In genomic region chrX:155056471-155056870, GRCh38 we compare ENCODE assay signal across 14 cellular contexts. TPM values are rescaled to one million over a fixed set of nuclear protein-coding genes. Genes with fewer than 3 reads are reported as not detected.
A peak's percentile ranks its signal among the peaks of the same experiment; 100 is the strongest.
DNase-seq lines count a peak whose midpoint lies in the region; ATAC-seq and TF ChIP-seq lines count a peak whose summit lies in the region.
"Had no signal": no experiment of that assay in that cellular context is flagged by ENCODE, and none has a peak within 500 bp of the region (broad histone marks: within the 10 kb centered on the region; RNA-seq: fewer than 3 reads in every experiment).

No MANE protein-coding gene starts in this region.

- no peaks in the 10 kb centered on the region for H3K27me3 Mint-ChIP-seq in natural killer cell treated with Interleukin-12 subunit alpha and Interleukin-12 subunit beta and Interleukin-15 and Interleukin-18, amount 100 ng/mL, for 72 hours
- H3K27me3 Mint-ChIP-seq in natural killer cell (ENCODE audit: low read depth in 2 of 2): no peaks in the 10 kb centered on the region
- no peaks in the 10 kb centered on the region for H3K27me3 Mint-ChIP-seq in T-helper 17 cell
- no peaks in the 10 kb centered on the region for H3K27me3 Mint-ChIP-seq in effector memory CD8-positive, alpha-beta T cell

- no peak overlapping the region for H3K27ac Mint-ChIP-seq in natural killer cell treated with Interleukin-12 subunit alpha and Interleukin-12 subunit beta and Interleukin-15 and Interleukin-18, amount 100 ng/mL, for 72 hours
- H3K27ac Mint-ChIP-seq in natural killer cell (no peak overlapping the region), T-helper 17 cell (no peak overlapping the region)
- peak overlapping the region in 1 of 2 donors; percentile 16 for H3K27ac Mint-ChIP-seq in effector memory CD8-positive, alpha-beta T cell

- intact Hi-C loops in natural killer cell (cut with micrococcal nuclease): loop anchor here (2.0 kb wide), 1 partner anchor 138 kb away; no protein-coding TSS in a partner anchor

- H3K9me3 Mint-ChIP-seq in natural killer cell treated with Interleukin-12 subunit alpha and Interleukin-12 subunit beta and Interleukin-15 and Interleukin-18, amount 100 ng/mL, for 72 hours: no peaks in the 10 kb centered on the region
- no peaks in the 10 kb centered on the region for H3K9me3 Mint-ChIP-seq in natural killer cell
- no peaks in the 10 kb centered on the region for H3K9me3 Mint-ChIP-seq in effector memory CD8-positive, alpha-beta T cell
- H3K9me3 Mint-ChIP-seq: activated T-cell treated with anti-CD3 and anti-CD28 coated beads, Interleukin-2, amount 50 U/mL, for 4 hours; nephron had no signal

- no peak overlapping the region for H3K4me3 Mint-ChIP-seq in natural killer cell treated with Interleukin-12 subunit alpha and Interleukin-12 subunit beta and Interleukin-15 and Interleukin-18, amount 100 ng/mL, for 72 hours
- no peak overlapping the region for H3K4me3 Mint-ChIP-seq in natural killer cell
- peak overlapping the region; percentile 68 for H3K4me3 Mint-ChIP-seq in T-helper 17 cell
- H3K4me3 Mint-ChIP-seq in effector memory CD8-positive, alpha-beta T cell: peak overlapping the region in 1 of 2 donors; percentile 59
- H3K4me3 Mint-ChIP-seq: activated T-cell treated with anti-CD3 and anti-CD28 coated beads, Interleukin-2, amount 50 U/mL, for 4 hours; nephron had no signal

- peaks cover 9 to 11% of the 10 kb centered on the region in 2 donors for H3K4me1 Mint-ChIP-seq in natural killer cell treated with Interleukin-12 subunit alpha and Interleukin-12 subunit beta and Interleukin-15 and Interleukin-18, amount 100 ng/mL, for 72 hours (ENCODE audit: low read depth in 2 of 2)
- peaks cover 7 to 20% of the 10 kb centered on the region in 2 donors for H3K4me1 Mint-ChIP-seq in natural killer cell
- no peaks in the 10 kb centered on the region for H3K4me1 Mint-ChIP-seq in T-helper 17 cell
- peaks cover 3 to 5% of the 10 kb centered on the region in 2 donors for H3K4me1 Mint-ChIP-seq in effector memory CD8-positive, alpha-beta T cell (ENCODE audit: low read depth in 2 of 2)

- no peak for TF ChIP-seq POLR2A in erythroblast (IDR thresholded peaks at IDR 0.05; ENCODE audit: low read length)

- no peaks in the 10 kb centered on the region for H3K9me3 ChIP-seq in T-helper 17 cell (ENCODE audit: control insufficient read depth, low read length, poor library complexity, severe bottlenecking)
- H3K9me3 ChIP-seq: Peyer's patch had no signal

- no peak for DNase-seq in natural killer cell treated with Interleukin-12 subunit alpha and Interleukin-12 subunit beta and Interleukin-15 and Interleukin-18, amount 100 ng/mL, for 72 hours (ENCODE audit: low spot score)
- no peak for DNase-seq in natural killer cell
- no peak for DNase-seq in T-helper 17 cell
- DNase-seq in effector memory CD8-positive, alpha-beta T cell: no peak
- DNase-seq in SIG-M5 (lab: John Stamatoyannopoulos, UW): no peak
- no peak for DNase-seq in erythroblast (lab: John Stamatoyannopoulos, UW)
- DNase-seq in NCI-H2107 (lab: John Stamatoyannopoulos, UW): no peak
- no peak for DNase-seq in HUDEP-2 (lab: John Stamatoyannopoulos, UW; ENCODE audit: unreplicated experiment in 76 of 76)
- DNase-seq: activated CD4-positive, alpha-beta T cell treated with anti-CD3 and anti-CD28 coated beads for 1 hour; activated T-cell treated with anti-CD3 and anti-CD28 coated beads, Interleukin-2, amount 50 U/mL, for 4 hours; HCEC 1CT; stimulated activated CD4-positive, alpha-beta T cell treated with anti-CD3 and anti-CD28 coated beads, Interleukin-4, amount 100 ng/mL, for 1 hour had no signal

- H3K36me3 Mint-ChIP-seq in natural killer cell treated with Interleukin-12 subunit alpha and Interleukin-12 subunit beta and Interleukin-15 and Interleukin-18, amount 100 ng/mL, for 72 hours: peaks cover 4% of the 10 kb centered on the region
- H3K36me3 Mint-ChIP-seq in natural killer cell (no peaks in the 10 kb centered on the region), T-helper 17 cell (ENCODE audit: low read depth) (peaks cover 1% of the 10 kb centered on the region)
- H3K36me3 Mint-ChIP-seq in effector memory CD8-positive, alpha-beta T cell (ENCODE audit: insufficient read depth): peaks cover 13% of the 10 kb centered on the region

- no peak for TF ChIP-seq CTCF in natural killer cell (IDR thresholded peaks at IDR 0.05)

- peak; percentile 26 to 46 for ATAC-seq in natural killer cell treated with Interleukin-12 subunit alpha and Interleukin-12 subunit beta and Interleukin-15 and Interleukin-18, amount 100 ng/mL, for 72 hours
- no peak for ATAC-seq in natural killer cell
- peak; percentile 67 for ATAC-seq in T-helper 17 cell
- peak; percentile 71 for ATAC-seq in effector memory CD8-positive, alpha-beta T cell (replicated peaks)

RNA-seq across cellular contexts. Expression of gene CMC4, which starts 14.5 kb away (rescaled TPM):
- 1 to 10 TPM in 1 of 2 donors, not detected in 1; 1.4 TPM for total RNA-seq in natural killer cell treated with Interleukin-12 subunit alpha and Interleukin-12 subunit beta and Interleukin-15 and Interleukin-18, amount 100 ng/mL, for 72 hours
- 1 to 10 TPM; 2.7 to 9.2 (median 5.2) TPM for total RNA-seq in natural killer cell
- 1 to 10 TPM; 4.3 to 6.9 TPM for total RNA-seq in T-helper 17 cell

RNA-seq across cellular contexts. Expression of gene MTCP1, which starts 14.5 kb away (rescaled TPM):
- 10 to 100 TPM; 12.4 to 17.4 TPM for total RNA-seq in natural killer cell treated with Interleukin-12 subunit alpha and Interleukin-12 subunit beta and Interleukin-15 and Interleukin-18, amount 100 ng/mL, for 72 hours
- 10 to 100 TPM; 12.1 to 17.3 (median 14.0) TPM for total RNA-seq in natural killer cell
- 10 to 100 TPM; 12.2 to 18.0 TPM for total RNA-seq in T-helper 17 cell

RNA-seq across cellular contexts. Expression of gene BRCC3, which starts 14.8 kb away (rescaled TPM):
- total RNA-seq in natural killer cell treated with Interleukin-12 subunit alpha and Interleukin-12 subunit beta and Interleukin-15 and Interleukin-18, amount 100 ng/mL, for 72 hours: 10 to 100 TPM; 34.5 to 36.1 TPM
- 10 to 100 TPM; 15.0 to 20.8 (median 17.9) TPM for total RNA-seq in natural killer cell
- total RNA-seq in T-helper 17 cell: 10 to 100 TPM; 11.1 to 12.4 TPM

RNA-seq across cellular contexts. Expression of gene FUNDC2, which starts 29.8 kb away (rescaled TPM):
- total RNA-seq in natural killer cell treated with Interleukin-12 subunit alpha and Interleukin-12 subunit beta and Interleukin-15 and Interleukin-18, amount 100 ng/mL, for 72 hours: 10 to 100 TPM; 47.2 to 62.5 TPM
- total RNA-seq in natural killer cell (10 to 100 TPM; 49.7 to 52.9 (median 52.1) TPM), T-helper 17 cell (10 to 100 TPM; 40.7 to 53.0 TPM)

RNA-seq across cellular contexts. Expression of gene F8, which starts 33.9 kb away (rescaled TPM):
- total RNA-seq in natural killer cell treated with Interleukin-12 subunit alpha and Interleukin-12 subunit beta and Interleukin-15 and Interleukin-18, amount 100 ng/mL, for 72 hours: 1 to 10 TPM; 2.7 to 2.9 TPM
- total RNA-seq in natural killer cell: 1 to 10 TPM; 1.4 to 4.6 (median 2.8) TPM
- 1 to 10 TPM; 2.2 to 5.6 TPM for total RNA-seq in T-helper 17 cell

Comparison
In these comparisons a context has a peak if more than half of its experiments do, and no peak if none do; other contexts are left out.
1. ATAC-seq: peak in natural killer cell treated with Interleukin-12 subunit alpha and Interleukin-12 subunit beta and Interleukin-15 and Interleukin-18, amount 100 ng/mL, for 72 hours (2 of 2), T-helper 17 cell (single experiment) and effector memory CD8-positive, alpha-beta T cell (single experiment); none in natural killer cell (0 of 3).